1 cellular context compared by ENCODE assay signal in the genomic region with DNA sequence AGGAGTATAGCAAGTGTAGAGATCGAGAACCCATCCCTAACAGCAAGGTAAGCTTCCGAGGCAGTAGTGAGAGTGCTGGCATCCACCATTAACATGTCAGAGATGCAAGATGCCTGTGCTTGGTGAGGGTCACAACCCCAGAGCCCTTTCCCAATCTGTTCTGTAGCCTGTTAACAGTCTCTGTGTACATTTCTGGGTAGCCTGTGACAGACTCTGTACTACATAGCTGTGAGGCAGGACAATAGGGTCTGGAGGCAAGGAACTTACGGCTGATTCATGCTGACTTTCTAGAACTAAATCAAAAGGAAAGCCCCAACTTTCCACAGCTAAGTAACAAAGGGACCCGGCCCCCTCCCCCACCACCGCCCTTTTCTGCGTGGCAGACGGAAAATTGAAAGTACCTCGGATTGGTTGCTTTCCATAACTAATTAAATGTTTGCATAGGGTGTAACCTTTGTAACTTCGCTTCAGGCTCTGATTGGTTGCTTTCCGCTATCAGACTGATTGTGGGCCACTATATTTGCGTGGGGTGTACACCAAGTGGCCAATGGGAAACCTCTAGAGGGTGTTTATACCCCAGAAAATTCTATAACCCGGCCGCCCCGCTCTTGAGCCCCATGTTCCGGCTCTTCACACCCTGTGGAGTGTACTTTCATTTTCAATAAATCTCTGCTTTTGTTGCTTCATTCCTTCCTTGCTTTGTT.
TF ChIP-seq lines count a peak whose summit lies in the region.

No MANE protein-coding gene starts in this region.

TF ChIP-seq in GM23338, 12 proteins besides CTCF, POLR2A, EP300 and RAD21 (continued from another document):
- TF ChIP-seq, protein P1, sequence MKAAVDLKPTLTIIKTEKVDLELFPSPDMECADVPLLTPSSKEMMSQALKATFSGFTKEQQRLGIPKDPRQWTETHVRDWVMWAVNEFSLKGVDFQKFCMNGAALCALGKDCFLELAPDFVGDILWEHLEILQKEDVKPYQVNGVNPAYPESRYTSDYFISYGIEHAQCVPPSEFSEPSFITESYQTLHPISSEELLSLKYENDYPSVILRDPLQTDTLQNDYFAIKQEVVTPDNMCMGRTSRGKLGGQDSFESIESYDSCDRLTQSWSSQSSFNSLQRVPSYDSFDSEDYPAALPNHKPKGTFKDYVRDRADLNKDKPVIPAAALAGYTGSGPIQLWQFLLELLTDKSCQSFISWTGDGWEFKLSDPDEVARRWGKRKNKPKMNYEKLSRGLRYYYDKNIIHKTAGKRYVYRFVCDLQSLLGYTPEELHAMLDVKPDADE (IDR thresholded peaks at IDR 0.05): no peak
- TF ChIP-seq ZNF331 (CRISPR knock-in tag; IDR thresholded peaks at IDR 0.05; ENCODE audit: low read depth) (no peak), ZNF114 (CRISPR knock-in tag; IDR thresholded peaks at IDR 0.05) (no peak), CREB1 (CRISPR knock-in tag; IDR thresholded peaks at IDR 0.05; ENCODE audit: low read depth) (no peak)
